1 cellular context compared by ENCODE assay signal in the genomic region with DNA sequence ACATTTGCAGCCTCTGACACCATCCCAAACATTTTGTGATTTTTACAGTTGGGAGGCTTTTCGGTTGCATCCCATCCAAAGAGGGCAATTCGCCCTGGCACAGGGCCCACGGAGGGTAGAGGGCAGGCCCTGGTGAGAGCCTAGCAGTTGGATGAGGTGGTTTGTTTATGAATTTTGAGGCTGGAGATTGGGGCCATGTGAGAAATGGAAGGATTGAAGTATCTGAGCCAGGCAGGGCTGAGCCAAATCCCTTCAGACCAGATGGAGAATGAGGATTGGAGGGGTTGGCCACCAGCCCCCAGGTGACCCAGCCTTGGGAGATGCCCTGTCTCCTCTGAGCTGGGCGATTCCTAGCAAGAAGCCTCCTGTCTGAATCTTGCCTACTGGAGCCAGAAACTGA.
TF ChIP-seq lines count a peak whose summit lies in the region.

No MANE protein-coding gene starts in this region.

TF ChIP-seq in WTC11, 78 proteins besides CTCF, POLR2A, EP300 and RAD21 (continued from another document):
- TF ChIP-seq, protein P1, sequence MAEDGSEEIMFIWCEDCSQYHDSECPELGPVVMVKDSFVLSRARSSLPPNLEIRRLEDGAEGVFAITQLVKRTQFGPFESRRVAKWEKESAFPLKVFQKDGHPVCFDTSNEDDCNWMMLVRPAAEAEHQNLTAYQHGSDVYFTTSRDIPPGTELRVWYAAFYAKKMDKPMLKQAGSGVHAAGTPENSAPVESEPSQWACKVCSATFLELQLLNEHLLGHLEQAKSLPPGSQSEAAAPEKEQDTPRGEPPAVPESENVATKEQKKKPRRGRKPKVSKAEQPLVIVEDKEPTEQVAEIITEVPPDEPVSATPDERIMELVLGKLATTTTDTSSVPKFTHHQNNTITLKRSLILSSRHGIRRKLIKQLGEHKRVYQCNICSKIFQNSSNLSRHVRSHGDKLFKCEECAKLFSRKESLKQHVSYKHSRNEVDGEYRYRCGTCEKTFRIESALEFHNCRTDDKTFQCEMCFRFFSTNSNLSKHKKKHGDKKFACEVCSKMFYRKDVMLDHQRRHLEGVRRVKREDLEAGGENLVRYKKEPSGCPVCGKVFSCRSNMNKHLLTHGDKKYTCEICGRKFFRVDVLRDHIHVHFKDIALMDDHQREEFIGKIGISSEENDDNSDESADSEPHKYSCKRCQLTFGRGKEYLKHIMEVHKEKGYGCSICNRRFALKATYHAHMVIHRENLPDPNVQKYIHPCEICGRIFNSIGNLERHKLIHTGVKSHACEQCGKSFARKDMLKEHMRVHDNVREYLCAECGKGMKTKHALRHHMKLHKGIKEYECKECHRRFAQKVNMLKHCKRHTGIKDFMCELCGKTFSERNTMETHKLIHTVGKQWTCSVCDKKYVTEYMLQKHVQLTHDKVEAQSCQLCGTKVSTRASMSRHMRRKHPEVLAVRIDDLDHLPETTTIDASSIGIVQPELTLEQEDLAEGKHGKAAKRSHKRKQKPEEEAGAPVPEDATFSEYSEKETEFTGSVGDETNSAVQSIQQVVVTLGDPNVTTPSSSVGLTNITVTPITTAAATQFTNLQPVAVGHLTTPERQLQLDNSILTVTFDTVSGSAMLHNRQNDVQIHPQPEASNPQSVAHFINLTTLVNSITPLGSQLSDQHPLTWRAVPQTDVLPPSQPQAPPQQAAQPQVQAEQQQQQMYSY (CRISPR knock-in tag; IDR thresholded peaks at IDR 0.05), result no peak
- TF ChIP-seq NFATC4 (CRISPR knock-in tag; IDR thresholded peaks at IDR 0.05) (no peak), IRF2 (CRISPR knock-in tag; IDR thresholded peaks at IDR 0.05; ENCODE audit: borderline replicate concordance, low read depth) (no peak), GABPB1 (CRISPR knock-in tag; IDR thresholded peaks at IDR 0.05) (no peak), NFYB (CRISPR knock-in tag; conservative IDR thresholded peaks at IDR 0.05; ENCODE audit: low read depth) (no peak), FOXJ3 (CRISPR knock-in tag; IDR thresholded peaks at IDR 0.05; ENCODE audit: borderline replicate concordance) (no peak), MYBL2 (CRISPR knock-in tag; IDR thresholded peaks at IDR 0.05) (no peak)
